ENCODE assay signal across 1 cellular context in the genomic region with DNA sequence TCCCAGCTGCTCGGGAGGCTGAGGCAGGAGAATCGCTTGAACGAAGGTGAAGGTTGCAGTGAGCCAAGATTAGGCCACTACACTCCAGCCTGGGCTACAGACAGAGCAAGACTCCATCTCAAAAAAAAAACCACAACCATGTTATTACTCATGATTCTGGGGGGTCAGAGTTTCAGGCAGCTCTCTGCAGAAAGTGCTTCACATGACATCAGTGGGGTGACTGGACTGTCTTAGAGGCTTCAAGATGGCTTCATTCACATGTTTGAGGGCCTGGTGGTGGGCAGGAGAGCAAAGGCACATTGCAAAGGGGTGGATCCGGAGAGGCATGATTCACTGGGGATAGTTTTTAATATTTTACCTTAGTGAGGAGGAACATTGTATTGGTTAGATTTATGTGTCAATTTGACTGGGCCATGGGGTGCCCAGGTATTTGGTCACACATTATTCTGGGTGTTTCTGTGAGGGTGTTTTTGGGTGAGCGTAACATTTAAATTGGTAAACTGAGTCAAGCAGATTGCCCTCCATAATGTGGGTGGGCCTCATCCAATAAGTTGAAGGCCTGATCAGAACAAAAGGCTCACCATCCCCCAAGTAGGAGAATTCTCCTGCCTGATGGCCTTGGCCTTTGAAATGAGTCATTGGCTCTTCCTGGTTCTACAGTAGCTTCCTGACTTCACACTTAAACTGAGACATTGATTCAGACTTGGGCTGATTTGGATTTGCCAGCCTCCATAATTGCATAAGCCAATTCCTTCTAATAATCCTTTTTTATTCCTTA.
TF ChIP-seq lines count a peak whose summit lies in the region.

No MANE protein-coding gene starts in this region.

TF ChIP-seq in HepG2, 621 proteins besides CTCF, POLR2A, EP300 and RAD21 (continued from another document and continues in another):
- TF ChIP-seq, protein P1, sequence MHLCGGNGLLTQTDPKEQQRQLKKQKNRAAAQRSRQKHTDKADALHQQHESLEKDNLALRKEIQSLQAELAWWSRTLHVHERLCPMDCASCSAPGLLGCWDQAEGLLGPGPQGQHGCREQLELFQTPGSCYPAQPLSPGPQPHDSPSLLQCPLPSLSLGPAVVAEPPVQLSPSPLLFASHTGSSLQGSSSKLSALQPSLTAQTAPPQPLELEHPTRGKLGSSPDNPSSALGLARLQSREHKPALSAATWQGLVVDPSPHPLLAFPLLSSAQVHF (CRISPR knock-in tag; IDR thresholded peaks at IDR 0.05) = no peak
- TF ChIP-seq AHR (CRISPR knock-in tag; IDR thresholded peaks at IDR 0.05) (no peak), YY1 (IDR thresholded peaks at IDR 0.05; ENCODE audit: insufficient read depth, insufficient replicate concordance, low read depth, low read length) (no peak), ZFP36L1 (CRISPR knock-in tag; IDR thresholded peaks at IDR 0.05) (no peak), REL (CRISPR knock-in tag; conservative IDR thresholded peaks at IDR 0.05) (no peak), ZFY (CRISPR knock-in tag; IDR thresholded peaks at IDR 0.05) (no peak; the same call in 1 of the 2 replicates), CHCHD3 (CRISPR knock-in tag; IDR thresholded peaks at IDR 0.05) (no peak), NR3C1 (CRISPR knock-in tag; IDR thresholded peaks at IDR 0.05) (no peak), ZFP82 (CRISPR knock-in tag; IDR thresholded peaks at IDR 0.05; ENCODE audit: borderline replicate concordance) (no peak), SSRP1 (CRISPR knock-in tag; IDR thresholded peaks at IDR 0.05) (no peak), FOSL2 (CRISPR knock-in tag; IDR thresholded peaks at IDR 0.05) (peak; percentile 94), SAP130 (CRISPR knock-in tag; IDR thresholded peaks at IDR 0.05; ENCODE audit: low read depth) (peak; percentile 40; the same call in 1 of the 2 replicates), TOPORS (CRISPR knock-in tag; IDR thresholded peaks at IDR 0.05) (no peak), ZNF672 (CRISPR knock-in tag; IDR thresholded peaks at IDR 0.05) (no peak), TBP (CRISPR knock-in tag; IDR thresholded peaks at IDR 0.05) (no peak), ATRX (CRISPR knock-in tag; IDR thresholded peaks at IDR 0.05; ENCODE audit: borderline replicate concordance) (no peak), ZNF792 (CRISPR knock-in tag; IDR thresholded peaks at IDR 0.05) (no peak), SNRNP70 (IDR thresholded peaks at IDR 0.05; ENCODE audit: low read depth, low read length) (no peak), KAT8 (CRISPR knock-in tag; IDR thresholded peaks at IDR 0.05) (peak; percentile 58; the same call in 1 of the 2 replicates), HOXD1 (CRISPR knock-in tag; IDR thresholded peaks at IDR 0.05) (no peak), ZNF713 (CRISPR knock-in tag; IDR thresholded peaks at IDR 0.05) (no peak), NFKBIZ (CRISPR knock-in tag; IDR thresholded peaks at IDR 0.05) (0 out of 2 replicates have a peak, but pooled peaks have one; percentile 33), SP5 (CRISPR knock-in tag; IDR thresholded peaks at IDR 0.05; ENCODE audit: borderline replicate concordance, low read depth) (no peak), TGIF2 (CRISPR knock-in tag; IDR thresholded peaks at IDR 0.05) (no peak), RARA (CRISPR knock-in tag; IDR thresholded peaks at IDR 0.05) (peak; percentile 71), ZNF670 (CRISPR knock-in tag; IDR thresholded peaks at IDR 0.05; ENCODE audit: borderline replicate concordance) (no peak), KLF11 (CRISPR knock-in tag; IDR thresholded peaks at IDR 0.05) (no peak)
- TF ChIP-seq, protein P2, sequence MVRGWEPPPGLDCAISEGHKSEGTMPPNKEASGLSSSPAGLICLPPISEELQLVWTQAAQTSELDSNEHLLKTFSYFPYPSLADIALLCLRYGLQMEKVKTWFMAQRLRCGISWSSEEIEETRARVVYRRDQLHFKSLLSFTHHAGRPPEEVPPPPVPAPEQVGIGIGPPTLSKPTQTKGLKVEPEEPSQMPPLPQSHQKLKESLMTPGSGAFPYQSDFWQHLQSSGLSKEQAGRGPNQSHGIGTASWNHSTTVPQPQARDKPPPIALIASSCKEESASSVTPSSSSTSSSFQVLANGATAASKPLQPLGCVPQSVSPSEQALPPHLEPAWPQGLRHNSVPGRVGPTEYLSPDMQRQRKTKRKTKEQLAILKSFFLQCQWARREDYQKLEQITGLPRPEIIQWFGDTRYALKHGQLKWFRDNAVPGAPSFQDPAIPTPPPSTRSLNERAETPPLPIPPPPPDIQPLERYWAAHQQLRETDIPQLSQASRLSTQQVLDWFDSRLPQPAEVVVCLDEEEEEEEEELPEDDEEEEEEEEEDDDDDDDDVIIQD (CRISPR knock-in tag; IDR thresholded peaks at IDR 0.05; ENCODE audit: low read depth) = 0 out of 2 replicates have a peak, but pooled peaks have one; percentile 33
- TF ChIP-seq, protein P3, sequence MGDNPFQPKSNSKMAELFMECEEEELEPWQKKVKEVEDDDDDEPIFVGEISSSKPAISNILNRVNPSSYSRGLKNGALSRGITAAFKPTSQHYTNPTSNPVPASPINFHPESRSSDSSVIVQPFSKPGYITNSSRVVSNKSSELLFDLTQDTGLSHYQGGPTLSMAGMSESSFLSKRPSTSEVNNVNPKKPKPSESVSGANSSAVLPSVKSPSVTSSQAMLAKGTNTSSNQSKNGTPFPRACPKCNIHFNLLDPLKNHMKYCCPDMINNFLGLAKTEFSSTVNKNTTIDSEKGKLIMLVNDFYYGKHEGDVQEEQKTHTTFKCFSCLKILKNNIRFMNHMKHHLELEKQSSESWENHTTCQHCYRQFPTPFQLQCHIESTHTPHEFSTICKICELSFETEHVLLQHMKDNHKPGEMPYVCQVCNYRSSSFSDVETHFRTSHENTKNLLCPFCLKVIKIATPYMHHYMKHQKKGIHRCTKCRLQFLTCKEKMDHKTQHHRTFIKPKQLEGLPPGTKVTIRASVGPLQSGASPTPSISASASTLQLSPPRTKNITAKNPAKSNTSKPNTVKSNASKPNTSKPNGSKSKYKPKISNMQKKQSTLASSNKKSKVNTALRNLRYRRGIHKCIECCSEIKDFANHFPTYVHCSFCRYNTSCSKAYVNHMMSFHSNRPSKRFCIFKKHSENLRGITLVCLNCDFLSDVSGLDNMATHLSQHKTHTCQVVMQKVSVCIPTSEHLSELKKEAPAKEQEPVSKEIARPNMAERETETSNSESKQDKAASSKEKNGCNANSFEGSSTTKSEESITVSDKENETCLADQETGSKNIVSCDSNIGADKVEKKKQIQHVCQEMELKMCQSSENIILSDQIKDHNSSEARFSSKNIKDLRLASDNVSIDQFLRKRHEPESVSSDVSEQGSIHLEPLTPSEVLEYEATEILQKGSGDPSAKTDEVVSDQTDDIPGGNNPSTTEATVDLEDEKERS (CRISPR knock-in tag; IDR thresholded peaks at IDR 0.05) = no peak; the same call in 1 of the 2 replicates
- TF ChIP-seq, protein P4, sequence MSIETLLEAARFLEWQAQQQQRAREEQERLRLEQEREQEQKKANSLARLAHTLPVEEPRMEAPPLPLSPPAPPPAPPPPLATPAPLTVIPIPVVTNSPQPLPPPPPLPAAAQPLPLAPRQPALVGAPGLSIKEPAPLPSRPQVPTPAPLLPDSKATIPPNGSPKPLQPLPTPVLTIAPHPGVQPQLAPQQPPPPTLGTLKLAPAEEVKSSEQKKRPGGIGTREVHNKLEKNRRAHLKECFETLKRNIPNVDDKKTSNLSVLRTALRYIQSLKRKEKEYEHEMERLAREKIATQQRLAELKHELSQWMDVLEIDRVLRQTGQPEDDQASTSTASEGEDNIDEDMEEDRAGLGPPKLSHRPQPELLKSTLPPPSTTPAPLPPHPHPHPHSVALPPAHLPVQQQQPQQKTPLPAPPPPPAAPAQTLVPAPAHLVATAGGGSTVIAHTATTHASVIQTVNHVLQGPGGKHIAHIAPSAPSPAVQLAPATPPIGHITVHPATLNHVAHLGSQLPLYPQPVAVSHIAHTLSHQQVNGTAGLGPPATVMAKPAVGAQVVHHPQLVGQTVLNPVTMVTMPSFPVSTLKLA (IDR thresholded peaks at IDR 0.05) = no peak
- TF ChIP-seq, protein P5, sequence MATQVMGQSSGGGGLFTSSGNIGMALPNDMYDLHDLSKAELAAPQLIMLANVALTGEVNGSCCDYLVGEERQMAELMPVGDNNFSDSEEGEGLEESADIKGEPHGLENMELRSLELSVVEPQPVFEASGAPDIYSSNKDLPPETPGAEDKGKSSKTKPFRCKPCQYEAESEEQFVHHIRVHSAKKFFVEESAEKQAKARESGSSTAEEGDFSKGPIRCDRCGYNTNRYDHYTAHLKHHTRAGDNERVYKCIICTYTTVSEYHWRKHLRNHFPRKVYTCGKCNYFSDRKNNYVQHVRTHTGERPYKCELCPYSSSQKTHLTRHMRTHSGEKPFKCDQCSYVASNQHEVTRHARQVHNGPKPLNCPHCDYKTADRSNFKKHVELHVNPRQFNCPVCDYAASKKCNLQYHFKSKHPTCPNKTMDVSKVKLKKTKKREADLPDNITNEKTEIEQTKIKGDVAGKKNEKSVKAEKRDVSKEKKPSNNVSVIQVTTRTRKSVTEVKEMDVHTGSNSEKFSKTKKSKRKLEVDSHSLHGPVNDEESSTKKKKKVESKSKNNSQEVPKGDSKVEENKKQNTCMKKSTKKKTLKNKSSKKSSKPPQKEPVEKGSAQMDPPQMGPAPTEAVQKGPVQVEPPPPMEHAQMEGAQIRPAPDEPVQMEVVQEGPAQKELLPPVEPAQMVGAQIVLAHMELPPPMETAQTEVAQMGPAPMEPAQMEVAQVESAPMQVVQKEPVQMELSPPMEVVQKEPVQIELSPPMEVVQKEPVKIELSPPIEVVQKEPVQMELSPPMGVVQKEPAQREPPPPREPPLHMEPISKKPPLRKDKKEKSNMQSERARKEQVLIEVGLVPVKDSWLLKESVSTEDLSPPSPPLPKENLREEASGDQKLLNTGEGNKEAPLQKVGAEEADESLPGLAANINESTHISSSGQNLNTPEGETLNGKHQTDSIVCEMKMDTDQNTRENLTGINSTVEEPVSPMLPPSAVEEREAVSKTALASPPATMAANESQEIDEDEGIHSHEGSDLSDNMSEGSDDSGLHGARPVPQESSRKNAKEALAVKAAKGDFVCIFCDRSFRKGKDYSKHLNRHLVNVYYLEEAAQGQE (IDR thresholded peaks at IDR 0.05; ENCODE audit: borderline replicate concordance in 1 of 2, low read depth in 1 of 2, low read length in 2 of 2) = no peak
- TF ChIP-seq, protein P6, sequence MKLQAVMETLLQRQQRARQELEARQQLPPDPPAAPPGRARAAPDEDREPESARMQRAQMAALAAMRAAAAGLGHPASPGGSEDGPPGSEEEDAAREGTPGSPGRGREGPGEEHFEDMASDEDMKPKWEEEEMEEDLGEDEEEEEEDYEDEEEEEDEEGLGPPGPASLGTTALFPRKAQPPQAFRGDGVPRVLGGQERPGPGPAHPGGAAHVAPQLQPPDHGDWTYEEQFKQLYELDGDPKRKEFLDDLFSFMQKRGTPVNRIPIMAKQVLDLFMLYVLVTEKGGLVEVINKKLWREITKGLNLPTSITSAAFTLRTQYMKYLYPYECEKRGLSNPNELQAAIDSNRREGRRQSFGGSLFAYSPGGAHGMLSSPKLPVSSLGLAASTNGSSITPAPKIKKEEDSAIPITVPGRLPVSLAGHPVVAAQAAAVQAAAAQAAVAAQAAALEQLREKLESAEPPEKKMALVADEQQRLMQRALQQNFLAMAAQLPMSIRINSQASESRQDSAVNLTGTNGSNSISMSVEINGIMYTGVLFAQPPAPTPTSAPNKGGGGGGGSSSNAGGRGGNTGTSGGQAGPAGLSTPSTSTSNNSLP (IDR thresholded peaks at IDR 0.05; ENCODE audit: low read depth, low read length) = 0 out of 2 replicates have a peak, but pooled peaks have one; percentile 16
- TF ChIP-seq, protein P7, sequence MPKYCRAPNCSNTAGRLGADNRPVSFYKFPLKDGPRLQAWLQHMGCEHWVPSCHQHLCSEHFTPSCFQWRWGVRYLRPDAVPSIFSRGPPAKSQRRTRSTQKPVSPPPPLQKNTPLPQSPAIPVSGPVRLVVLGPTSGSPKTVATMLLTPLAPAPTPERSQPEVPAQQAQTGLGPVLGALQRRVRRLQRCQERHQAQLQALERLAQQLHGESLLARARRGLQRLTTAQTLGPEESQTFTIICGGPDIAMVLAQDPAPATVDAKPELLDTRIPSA (CRISPR knock-in tag; IDR thresholded peaks at IDR 0.05; ENCODE audit: borderline replicate concordance) = no peak
- TF ChIP-seq, protein P8, sequence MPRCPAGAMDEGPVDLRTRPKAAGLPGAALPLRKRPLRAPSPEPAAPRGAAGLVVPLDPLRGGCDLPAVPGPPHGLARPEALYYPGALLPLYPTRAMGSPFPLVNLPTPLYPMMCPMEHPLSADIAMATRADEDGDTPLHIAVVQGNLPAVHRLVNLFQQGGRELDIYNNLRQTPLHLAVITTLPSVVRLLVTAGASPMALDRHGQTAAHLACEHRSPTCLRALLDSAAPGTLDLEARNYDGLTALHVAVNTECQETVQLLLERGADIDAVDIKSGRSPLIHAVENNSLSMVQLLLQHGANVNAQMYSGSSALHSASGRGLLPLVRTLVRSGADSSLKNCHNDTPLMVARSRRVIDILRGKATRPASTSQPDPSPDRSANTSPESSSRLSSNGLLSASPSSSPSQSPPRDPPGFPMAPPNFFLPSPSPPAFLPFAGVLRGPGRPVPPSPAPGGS (CRISPR knock-in tag; IDR thresholded peaks at IDR 0.05) = no peak
- TF ChIP-seq, protein P9, sequence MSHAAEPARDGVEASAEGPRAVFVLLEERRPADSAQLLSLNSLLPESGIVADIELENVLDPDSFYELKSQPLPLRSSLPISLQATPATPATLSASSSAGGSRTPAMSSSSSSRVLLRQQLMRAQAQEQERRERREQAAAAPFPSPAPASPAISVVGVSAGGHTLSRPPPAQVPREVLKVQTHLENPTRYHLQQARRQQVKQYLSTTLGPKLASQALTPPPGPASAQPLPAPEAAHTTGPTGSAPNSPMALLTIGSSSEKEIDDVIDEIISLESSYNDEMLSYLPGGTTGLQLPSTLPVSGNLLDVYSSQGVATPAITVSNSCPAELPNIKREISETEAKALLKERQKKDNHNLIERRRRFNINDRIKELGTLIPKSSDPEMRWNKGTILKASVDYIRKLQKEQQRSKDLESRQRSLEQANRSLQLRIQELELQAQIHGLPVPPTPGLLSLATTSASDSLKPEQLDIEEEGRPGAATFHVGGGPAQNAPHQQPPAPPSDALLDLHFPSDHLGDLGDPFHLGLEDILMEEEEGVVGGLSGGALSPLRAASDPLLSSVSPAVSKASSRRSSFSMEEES (CRISPR knock-in tag; IDR thresholded peaks at IDR 0.05) = 0 out of 2 replicates have a peak, but pooled peaks have one; percentile 39
- TF ChIP-seq, protein P10, sequence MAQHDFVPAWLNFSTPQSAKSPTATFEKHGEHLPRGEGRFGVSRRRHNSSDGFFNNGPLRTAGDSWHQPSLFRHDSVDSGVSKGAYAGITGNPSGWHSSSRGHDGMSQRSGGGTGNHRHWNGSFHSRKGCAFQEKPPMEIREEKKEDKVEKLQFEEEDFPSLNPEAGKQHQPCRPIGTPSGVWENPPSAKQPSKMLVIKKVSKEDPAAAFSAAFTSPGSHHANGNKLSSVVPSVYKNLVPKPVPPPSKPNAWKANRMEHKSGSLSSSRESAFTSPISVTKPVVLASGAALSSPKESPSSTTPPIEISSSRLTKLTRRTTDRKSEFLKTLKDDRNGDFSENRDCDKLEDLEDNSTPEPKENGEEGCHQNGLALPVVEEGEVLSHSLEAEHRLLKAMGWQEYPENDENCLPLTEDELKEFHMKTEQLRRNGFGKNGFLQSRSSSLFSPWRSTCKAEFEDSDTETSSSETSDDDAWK (CRISPR knock-in tag; IDR thresholded peaks at IDR 0.05) = no peak
- TF ChIP-seq, protein P11, sequence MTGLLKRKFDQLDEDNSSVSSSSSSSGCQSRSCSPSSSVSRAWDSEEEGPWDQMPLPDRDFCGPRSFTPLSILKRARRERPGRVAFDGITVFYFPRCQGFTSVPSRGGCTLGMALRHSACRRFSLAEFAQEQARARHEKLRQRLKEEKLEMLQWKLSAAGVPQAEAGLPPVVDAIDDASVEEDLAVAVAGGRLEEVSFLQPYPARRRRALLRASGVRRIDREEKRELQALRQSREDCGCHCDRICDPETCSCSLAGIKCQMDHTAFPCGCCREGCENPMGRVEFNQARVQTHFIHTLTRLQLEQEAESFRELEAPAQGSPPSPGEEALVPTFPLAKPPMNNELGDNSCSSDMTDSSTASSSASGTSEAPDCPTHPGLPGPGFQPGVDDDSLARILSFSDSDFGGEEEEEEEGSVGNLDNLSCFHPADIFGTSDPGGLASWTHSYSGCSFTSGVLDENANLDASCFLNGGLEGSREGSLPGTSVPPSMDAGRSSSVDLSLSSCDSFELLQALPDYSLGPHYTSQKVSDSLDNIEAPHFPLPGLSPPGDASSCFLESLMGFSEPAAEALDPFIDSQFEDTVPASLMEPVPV (CRISPR knock-in tag; IDR thresholded peaks at IDR 0.05) = no peak
